ENCODE assay signal across 23 cellular contexts in the genomic region with DNA sequence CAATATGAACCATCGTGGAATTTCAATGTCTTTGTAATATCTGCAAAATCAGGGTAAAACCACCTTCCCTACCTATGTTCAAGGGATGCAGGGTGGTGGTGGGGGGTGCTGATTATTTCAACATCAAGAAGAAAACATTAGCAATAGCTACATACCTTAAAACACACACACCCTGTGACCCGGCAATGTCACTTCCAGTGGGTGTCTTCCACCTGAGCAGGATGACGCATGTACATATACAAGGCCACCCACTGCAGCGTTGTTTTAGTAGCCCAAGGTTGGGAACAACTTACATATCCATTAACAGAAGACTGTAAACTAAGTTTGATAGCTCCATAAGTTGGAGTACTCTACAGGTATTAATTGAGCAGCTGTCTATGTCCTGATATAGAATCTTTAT.
A peak's percentile ranks its signal among the peaks of the same experiment; 100 is the strongest.
DNase-seq lines count a peak whose midpoint lies in the region; ATAC-seq, FAIRE-seq and TF ChIP-seq lines count a peak whose summit lies in the region.
"Had no signal": no experiment of that assay in that cellular context is flagged by ENCODE, and none has a peak within 500 bp of the region (broad histone marks: within the 10 kb centered on the region; RNA-seq: fewer than 3 reads in every experiment).

No MANE protein-coding gene starts in this region.

- H3K27ac ChIP-seq in mammary epithelial cell (ENCODE audit: insufficient read depth, low read depth, low read length) (peak overlapping the region; percentile 85), keratinocyte (ENCODE audit: control insufficient read depth, insufficient read depth, low read length) (no peak overlapping the region)
- H3K27ac ChIP-seq: 22Rv1, A549, C4-2B, HL-60 had no signal

- H3K36me3 ChIP-seq in mammary epithelial cell (ENCODE audit: insufficient read depth, low read length) = no peaks in the 10 kb centered on the region
- no peaks in the 10 kb centered on the region for H3K36me3 ChIP-seq in keratinocyte (ENCODE audit: control insufficient read depth in 2 of 2, extremely low read depth in 1 of 2, insufficient read depth in 2 of 2, low read length in 2 of 2)

- CTCF ChIA-PET in activated CD4-positive, alpha-beta T cell treated with anti-CD3 and anti-CD28 coated beads, Interleukin-2, amount 10 ng/mL, durations not matched to agents 7 days and 5 days (lab: Charles Lee) = interaction anchor here (0.6 to 1.3 kb wide), 3 partner anchors 12 to 553 kb away, joined by 3 to 4 read pairs (median 3); no protein-coding TSS in a partner anchor
- CTCF ChIA-PET in mammary epithelial cell (lab: Charles Lee; ENCODE audit: low non-redundant PET) = interaction anchor here (0.7 kb wide), 1 partner anchor 206 kb away, joined by 3 read pairs; no protein-coding TSS in a partner anchor

- H4K20me1 ChIP-seq in mammary epithelial cell (ENCODE audit: insufficient read depth, low read length) (no peaks in the 10 kb centered on the region), keratinocyte (ENCODE audit: control insufficient read depth, extremely low read depth, insufficient read depth, low read length) (no peaks in the 10 kb centered on the region)

- POLR2A ChIA-PET in activated CD4-positive, alpha-beta T cell treated with anti-CD3 and anti-CD28 coated beads, Interleukin-2, amount 10 ng/mL, durations not matched to agents 7 days and 5 days (lab: Charles Lee) = no interaction called here

- H3K9me3 ChIP-seq in mammary epithelial cell (replicated peaks; ENCODE audit: insufficient read depth, low read length) = no peaks in the 10 kb centered on the region
- no peaks in the 10 kb centered on the region for H3K9me3 ChIP-seq in keratinocyte (ENCODE audit: control insufficient read depth, low read depth, low read length)
- H3K9me3 ChIP-seq: A549, Caco-2 had no signal

- no peaks in the 10 kb centered on the region for H3K9me1 ChIP-seq in keratinocyte (ENCODE audit: control insufficient read depth, extremely low read depth, insufficient read depth, low read length)

- dilution Hi-C loops in mammary epithelial cell (cut with HindIII; ENCODE audit: low sequenced_read_pairs) = no loop called here
- dilution Hi-C loops in keratinocyte (cut with MboI; ENCODE audit: extremely low pct_ligation_motif_present, low sequenced_read_pairs) = no loop called here

- no peak overlapping the region for H3K4me2 ChIP-seq in mammary epithelial cell (ENCODE audit: insufficient read depth, low read depth, low read length)
- peak overlapping the region; percentile 22 for H3K4me2 ChIP-seq in keratinocyte (ENCODE audit: control insufficient read depth, extremely low read depth, insufficient read depth, low read depth, low read length)
- H3K4me2 ChIP-seq: A549, GM23338 had no signal

- H3K4me3 ChIP-seq in mammary epithelial cell (replicated peaks in 1 of 3; ENCODE audit: insufficient read depth in 1 of 3, low read depth in 2 of 3, low read length in 3 of 3) = no peak overlapping the region
- no peak overlapping the region for H3K4me3 ChIP-seq in keratinocyte (ENCODE audit: control insufficient read depth in 2 of 3, extremely low read depth in 1 of 3, insufficient read depth in 2 of 3, low read depth in 1 of 3, low read length in 3 of 3)
- H3K4me3 ChIP-seq: A549, GM23338 had no signal

- no peaks in the 10 kb centered on the region for H3K27me3 ChIP-seq in mammary epithelial cell (ENCODE audit: insufficient read depth, low read length)
- H3K27me3 ChIP-seq in keratinocyte (ENCODE audit: control insufficient read depth, extremely low read depth, insufficient read depth, low read length) = no peaks in the 10 kb centered on the region

- no peaks in the 10 kb centered on the region for H3K36me3 Mint-ChIP-seq in activated CD4-positive, alpha-beta T cell treated with anti-CD3 and anti-CD28 coated beads, Interleukin-2, amount 10 ng/mL, durations not matched to agents 24 days and 14 days (ENCODE audit: low read depth)
- H3K36me3 Mint-ChIP-seq in activated CD4-positive, alpha-beta T cell treated with anti-CD3 and anti-CD28 coated beads, Interleukin-2, amount 10 ng/mL, durations not matched to agents 7 days and 5 days (ENCODE audit: low read depth) = peaks cover 2% of the 10 kb centered on the region

- no peak for FAIRE-seq in keratinocyte (lab: Jason Lieb, UNC)
- FAIRE-seq: A549, D721Med, GM12892, GM18507 had no signal

- in situ Hi-C loops in mammary epithelial cell (cut with MboI; ENCODE audit: low sequenced_read_pairs in 2 of 2) = no loop called here

- H3K4me1 Mint-ChIP-seq in activated CD4-positive, alpha-beta T cell treated with anti-CD3 and anti-CD28 coated beads, Interleukin-2, amount 10 ng/mL, durations not matched to agents 24 days and 14 days = peaks cover 9% of the 10 kb centered on the region
- H3K4me1 Mint-ChIP-seq in activated CD4-positive, alpha-beta T cell treated with anti-CD3 and anti-CD28 coated beads, Interleukin-2, amount 10 ng/mL, durations not matched to agents 7 days and 5 days = peaks cover 12% of the 10 kb centered on the region

- H3K27ac Mint-ChIP-seq in activated CD4-positive, alpha-beta T cell treated with anti-CD3 and anti-CD28 coated beads, Interleukin-2, amount 10 ng/mL, durations not matched to agents 24 days and 14 days = no peak overlapping the region
- H3K27ac Mint-ChIP-seq in activated CD4-positive, alpha-beta T cell treated with anti-CD3 and anti-CD28 coated beads, Interleukin-2, amount 10 ng/mL, durations not matched to agents 7 days and 5 days = no peak overlapping the region
- H3K27ac Mint-ChIP-seq: CD4-positive, alpha-beta T cell; GM23338 had no signal

- peaks cover 22% of the 10 kb centered on the region for H3K9me3 Mint-ChIP-seq in activated CD4-positive, alpha-beta T cell treated with anti-CD3 and anti-CD28 coated beads, Interleukin-2, amount 10 ng/mL, durations not matched to agents 24 days and 14 days
- peaks cover 11% of the 10 kb centered on the region for H3K9me3 Mint-ChIP-seq in activated CD4-positive, alpha-beta T cell treated with anti-CD3 and anti-CD28 coated beads, Interleukin-2, amount 10 ng/mL, durations not matched to agents 7 days and 5 days
- H3K9me3 Mint-ChIP-seq: HFFc6 had no signal

- no TSS peak for BruUV-seq in mammary epithelial cell (replicated peaks; lab: Mats Ljungman, UMichigan)

- ATAC-seq in HG02642 (IDR thresholded peaks at IDR 0.05; ENCODE audit: poor library complexity, unreplicated experiment) (no peak), HG02610 (IDR thresholded peaks at IDR 0.05; ENCODE audit: unreplicated experiment) (no peak), HG02759 (IDR thresholded peaks at IDR 0.05; ENCODE audit: unreplicated experiment) (no peak)
- ATAC-seq: A549, HCT116 had no signal

- TF ChIP-seq CTCF in mammary epithelial cell (conservative IDR thresholded peaks at IDR 0.05 in 1 of 2, IDR thresholded peaks at IDR 0.05 in 1 of 2; ENCODE audit: extremely low read depth in 1 of 2, insufficient read depth in 1 of 2, low read depth in 1 of 2, low read length in 2 of 2) = no peak
- TF ChIP-seq CTCF in keratinocyte (optimal IDR thresholded peaks at IDR 0.05 in 1 of 3, IDR thresholded peaks at IDR 0.05 in 1 of 3, conservative IDR thresholded peaks at IDR 0.05 in 1 of 3; ENCODE audit: extremely low read depth in 1 of 3, insufficient read depth in 2 of 3, low read length in 3 of 3) = no peak

- H2AFZ ChIP-seq in mammary epithelial cell (ENCODE audit: low read depth, low read length) (no peak overlapping the region), keratinocyte (ENCODE audit: control insufficient read depth, low read length) (no peak overlapping the region)
- H2AFZ ChIP-seq: GM23338 had no signal

- peaks cover 43% of the 10 kb centered on the region for H3K4me1 ChIP-seq in mammary epithelial cell (ENCODE audit: insufficient read depth, low read length)
- peaks cover 35% of the 10 kb centered on the region for H3K4me1 ChIP-seq in keratinocyte (ENCODE audit: control insufficient read depth, extremely low read depth, insufficient read depth, low read length)
- H3K4me1 ChIP-seq: A549, Caco-2 had no signal

- peak; percentile 45 for DNase-seq in activated CD4-positive, alpha-beta T cell treated with anti-CD3 and anti-CD28 coated beads, Interleukin-2, amount 10 ng/mL, durations not matched to agents 24 days and 14 days
- DNase-seq in activated CD4-positive, alpha-beta T cell treated with anti-CD3 and anti-CD28 coated beads, Interleukin-2, amount 10 ng/mL, durations not matched to agents 7 days and 5 days = no peak
- DNase-seq in mammary epithelial cell = no peak
- no peak for DNase-seq in keratinocyte (ENCODE audit: low read depth, low spot score)
- DNase-seq: AML-193; Caco-2; CD4-positive, alpha-beta T cell; DMS79; GDM1; H7; HFFc6 had no signal

- H3K27me3 Mint-ChIP-seq in activated CD4-positive, alpha-beta T cell treated with anti-CD3 and anti-CD28 coated beads, Interleukin-2, amount 10 ng/mL, durations not matched to agents 24 days and 14 days = peaks cover 9% of the 10 kb centered on the region
- peaks cover 11% of the 10 kb centered on the region for H3K27me3 Mint-ChIP-seq in activated CD4-positive, alpha-beta T cell treated with anti-CD3 and anti-CD28 coated beads, Interleukin-2, amount 10 ng/mL, durations not matched to agents 7 days and 5 days
- H3K27me3 Mint-ChIP-seq: CD4-positive, alpha-beta T cell had no signal

- intact Hi-C loops in activated CD4-positive, alpha-beta T cell treated with anti-CD3 and anti-CD28 coated beads, Interleukin-2, amount 10 ng/mL, durations not matched to agents 24 days and 14 days (cut with micrococcal nuclease) = no loop called here
- intact Hi-C loops in mammary epithelial cell (cut with micrococcal nuclease) = no loop called here

- no peak overlapping the region for H3K9ac ChIP-seq in mammary epithelial cell (ENCODE audit: insufficient read depth, low read length)
- no peak overlapping the region for H3K9ac ChIP-seq in keratinocyte (ENCODE audit: control insufficient read depth, extremely low read depth, insufficient read depth, low read length)

- no peaks in the 10 kb centered on the region for H3K79me2 ChIP-seq in mammary epithelial cell (ENCODE audit: insufficient read depth, low read length)
- no peaks in the 10 kb centered on the region for H3K79me2 ChIP-seq in keratinocyte (ENCODE audit: control insufficient read depth, insufficient read depth, low read length)

- WGBS in mammary epithelial cell (ENCODE audit: low coverage, missing lambda C conversion rate) = 90% methylated on average over 4 of the region's 4 CpGs

- H3K4me3 Mint-ChIP-seq in activated CD4-positive, alpha-beta T cell treated with anti-CD3 and anti-CD28 coated beads, Interleukin-2, amount 10 ng/mL, durations not matched to agents 24 days and 14 days = no peak overlapping the region
- H3K4me3 Mint-ChIP-seq in activated CD4-positive, alpha-beta T cell treated with anti-CD3 and anti-CD28 coated beads, Interleukin-2, amount 10 ng/mL, durations not matched to agents 7 days and 5 days = no peak overlapping the region
- H3K4me3 Mint-ChIP-seq: CD4-positive, alpha-beta T cell; GM23338; HFFc6 had no signal
